ENCODE assay signal across 37 cellular contexts in genomic region chr10:13167568-13167967, GRCh38.
"Had no signal": no experiment of that assay in that cellular context is flagged by ENCODE, and none has a peak within 500 bp of the region (broad histone marks: within the 10 kb centered on the region; RNA-seq: fewer than 3 reads in every experiment).

No MANE protein-coding gene starts in this region.

- H3K27ac ChIP-seq: ascending aorta, cardiac muscle cell, VCaP had no signal

- H3K4me1 ChIP-seq: ascending aorta had no signal

- H3K9me3 ChIP-seq: ascending aorta had no signal

- DNase-seq: activated CD4-positive, alpha-beta memory T cell treated with anti-CD3 and anti-CD28 coated beads, Interleukin-2, amount 10 ng/mL, durations not matched to agents 7 days and 5 days; activated CD4-positive, alpha-beta T cell treated with anti-CD3 and anti-CD28 coated beads for 1 hour; activated CD4-positive, alpha-beta T cell treated with anti-CD3 and anti-CD28 coated beads for 36 hours; activated CD4-positive, alpha-beta T cell treated with anti-CD3 and anti-CD28 coated beads for 48 hours; activated CD4-positive, alpha-beta T cell treated with anti-CD3 and anti-CD28 coated beads, Interleukin-2, amount 10 ng/mL, durations not matched to agents 7 days and 5 days; activated CD4-positive, alpha-beta T cell treated with anti-CD3 and anti-CD28 coated beads, Interleukin-2, amount 50 U/mL, for 48 hours; activated CD4-positive, CD25-positive, alpha-beta regulatory T cell; activated CD8-positive, alpha-beta memory T cell treated with anti-CD3 and anti-CD28 coated beads for 24 hours; activated CD8-positive, alpha-beta memory T cell treated with anti-CD3 and anti-CD28 coated beads, Interleukin-2, amount 10 ng/mL, durations not matched to agents 7 days and 5 days; activated CD8-positive, alpha-beta memory T cell treated with anti-CD3 and anti-CD28 coated beads, Interleukin-2, amount 50 U/mL, for 48 hours; activated CD8-positive, alpha-beta T cell treated with anti-CD3 and anti-CD28 coated beads, Interleukin-2, amount 10 ng/mL, durations not matched to agents 7 days and 5 days; activated effector memory CD4-positive, alpha-beta T cell treated with Interleukin-2 at 50 U/mL for 16 hours; activated gamma-delta T cell; activated naive CD4-positive, alpha-beta T cell treated with anti-CD3 and anti-CD28 coated beads, Interleukin-2, amount 10 ng/mL, durations not matched to agents 7 days and 5 days; activated naive CD4-positive, alpha-beta T cell treated with Interleukin-2 at 50 U/mL for 16 hours; activated naive CD8-positive, alpha-beta T cell treated with anti-CD3 and anti-CD28 coated beads, Interleukin-2, amount 10 ng/mL, durations not matched to agents 7 days and 5 days; activated naive CD8-positive, alpha-beta T cell treated with anti-CD3 and anti-CD28 coated beads, Interleukin-2, amount 50 U/mL, for 24 hours; activated T-cell treated with anti-CD3 and anti-CD28 coated beads, Interleukin-2, amount 50 U/mL, for 24 hours; activated T-cell treated with anti-CD3 and anti-CD28 coated beads, Interleukin-2, amount 50 U/mL, for 48 hours; amygdala; anterior cingulate cortex; caudate nucleus; cerebellar nuclear complex; T-cell; T-helper 2 cell; T-helper 9 cell had no signal

- H3K27me3 ChIP-seq: ascending aorta, cardiac muscle cell had no signal

- H3K4me3 ChIP-seq: ascending aorta, cardiac muscle cell had no signal

- H3K36me3 ChIP-seq: ascending aorta, cardiac muscle cell had no signal

- H3K4me3 Mint-ChIP-seq: activated CD4-positive, alpha-beta memory T cell treated with anti-CD3 and anti-CD28 coated beads, Interleukin-2, amount 10 ng/mL, durations not matched to agents 7 days and 5 days; activated CD4-positive, alpha-beta T cell treated with anti-CD3 and anti-CD28 coated beads for 36 hours; activated CD4-positive, alpha-beta T cell treated with anti-CD3 and anti-CD28 coated beads, Interleukin-2, amount 10 ng/mL, durations not matched to agents 7 days and 5 days; activated CD8-positive, alpha-beta memory T cell treated with anti-CD3 and anti-CD28 coated beads, Interleukin-2, amount 10 ng/mL, durations not matched to agents 7 days and 5 days; activated CD8-positive, alpha-beta T cell treated with anti-CD3 and anti-CD28 coated beads, Interleukin-2, amount 10 ng/mL, durations not matched to agents 7 days and 5 days; activated naive CD4-positive, alpha-beta T cell treated with anti-CD3 and anti-CD28 coated beads, Interleukin-2, amount 10 ng/mL, durations not matched to agents 7 days and 5 days; activated naive CD4-positive, alpha-beta T cell treated with anti-CD3 and anti-CD28 coated beads, Interleukin-2, amount 50 U/mL, for 24 hours; activated naive CD8-positive, alpha-beta T cell; activated naive CD8-positive, alpha-beta T cell treated with anti-CD3 and anti-CD28 coated beads, Interleukin-2, amount 10 ng/mL, durations not matched to agents 7 days and 5 days; activated naive CD8-positive, alpha-beta T cell treated with anti-CD3 and anti-CD28 coated beads, Interleukin-2, amount 50 U/mL, for 24 hours; activated T-cell treated with anti-CD3 and anti-CD28 coated beads, Interleukin-2, amount 50 U/mL, for 24 hours; brain; central memory CD8-positive, alpha-beta T cell; T-cell; T-helper 1 cell treated with Interleukin-12 subunit alpha and Interleukin-12 subunit beta and Interleukin-4 antibody, amounts not matched to agents 30 μg/mL and 1 μg/mL, for 36 hours; T-helper 2 cell treated with Interferon-gamma antibody and Interleukin-4, amounts not matched to agents 5 μg/mL and 100 μg/mL, for 36 hours had no signal

- H3K9me3 Mint-ChIP-seq: activated CD4-positive, alpha-beta memory T cell treated with anti-CD3 and anti-CD28 coated beads, Interleukin-2, amount 10 ng/mL, durations not matched to agents 7 days and 5 days; activated CD4-positive, alpha-beta T cell treated with anti-CD3 and anti-CD28 coated beads, Interleukin-2, amount 10 ng/mL, durations not matched to agents 7 days and 5 days; activated naive CD4-positive, alpha-beta T cell treated with anti-CD3 and anti-CD28 coated beads, Interleukin-2, amount 10 ng/mL, durations not matched to agents 7 days and 5 days; activated naive CD4-positive, alpha-beta T cell treated with anti-CD3 and anti-CD28 coated beads, Interleukin-2, amount 50 U/mL, for 24 hours; activated naive CD8-positive, alpha-beta T cell treated with anti-CD3 and anti-CD28 coated beads, Interleukin-2, amount 10 ng/mL, durations not matched to agents 7 days and 5 days; activated naive CD8-positive, alpha-beta T cell treated with anti-CD3 and anti-CD28 coated beads, Interleukin-2, amount 50 U/mL, for 24 hours; activated T-cell treated with anti-CD3 and anti-CD28 coated beads, Interleukin-2, amount 50 U/mL, for 24 hours; activated T-helper 2 cell treated with anti-CD3 and anti-CD28 coated beads, Interferon-gamma antibody, Interleukin-2, Interleukin-4, amounts not matched to agents 10 μg/mL and 5 μg/mL and 100 μg/mL, durations not matched to agents 14 hours and 24 hours and 36 hours; brain; central memory CD8-positive, alpha-beta T cell; T-cell; T-helper 1 cell treated with Interleukin-12 subunit alpha and Interleukin-12 subunit beta and Interleukin-4 antibody, amounts not matched to agents 30 μg/mL and 1 μg/mL, for 36 hours; T-helper 2 cell treated with Interferon-gamma antibody and Interleukin-4, amounts not matched to agents 5 μg/mL and 100 μg/mL, for 36 hours had no signal

- H3K36me3 Mint-ChIP-seq: activated naive CD4-positive, alpha-beta T cell treated with anti-CD3 and anti-CD28 coated beads, Interleukin-2, amount 50 U/mL, for 24 hours; brain; T-cell had no signal

- ATAC-seq: activated CD4-positive, alpha-beta T cell treated with anti-CD3 and anti-CD28 coated beads for 36 hours; activated CD4-positive, CD25-positive, alpha-beta regulatory T cell treated with anti-CD3 and anti-CD28 coated beads, Interleukin-2, amount 50 U/mL, for 24 hours; activated CD8-positive, alpha-beta memory T cell treated with anti-CD3 and anti-CD28 coated beads, Interleukin-2, amount 10 ng/mL, durations not matched to agents 7 days and 5 days; activated CD8-positive, alpha-beta T cell treated with anti-CD3 and anti-CD28 coated beads, Interleukin-2, amount 10 ng/mL, durations not matched to agents 7 days and 5 days; activated naive CD8-positive, alpha-beta T cell treated with anti-CD3 and anti-CD28 coated beads, Interleukin-2, amount 50 U/mL, for 24 hours; T-cell had no signal

- H3K4me1 Mint-ChIP-seq: activated naive CD4-positive, alpha-beta T cell treated with anti-CD3 and anti-CD28 coated beads, Interleukin-2, amount 50 U/mL, for 24 hours; central memory CD8-positive, alpha-beta T cell; T-cell had no signal

- H3K27me3 Mint-ChIP-seq: activated CD4-positive, alpha-beta memory T cell treated with anti-CD3 and anti-CD28 coated beads, Interleukin-2, amount 10 ng/mL, durations not matched to agents 7 days and 5 days; activated CD4-positive, alpha-beta T cell treated with anti-CD3 and anti-CD28 coated beads for 36 hours; activated CD4-positive, alpha-beta T cell treated with anti-CD3 and anti-CD28 coated beads, Interleukin-2, amount 10 ng/mL, durations not matched to agents 7 days and 5 days; activated CD8-positive, alpha-beta memory T cell treated with anti-CD3 and anti-CD28 coated beads, Interleukin-2, amount 10 ng/mL, durations not matched to agents 7 days and 5 days; activated naive CD4-positive, alpha-beta T cell treated with anti-CD3 and anti-CD28 coated beads, Interleukin-2, amount 10 ng/mL, durations not matched to agents 7 days and 5 days; activated naive CD4-positive, alpha-beta T cell treated with anti-CD3 and anti-CD28 coated beads, Interleukin-2, amount 50 U/mL, for 24 hours; activated naive CD8-positive, alpha-beta T cell; activated naive CD8-positive, alpha-beta T cell treated with anti-CD3 and anti-CD28 coated beads, Interleukin-2, amount 10 ng/mL, durations not matched to agents 7 days and 5 days; activated naive CD8-positive, alpha-beta T cell treated with anti-CD3 and anti-CD28 coated beads, Interleukin-2, amount 50 U/mL, for 24 hours; activated T-cell treated with anti-CD3 and anti-CD28 coated beads, Interleukin-2, amount 50 U/mL, for 24 hours; brain; central memory CD8-positive, alpha-beta T cell; T-cell had no signal

- H3K27ac Mint-ChIP-seq: activated CD4-positive, alpha-beta memory T cell treated with anti-CD3 and anti-CD28 coated beads, Interleukin-2, amount 10 ng/mL, durations not matched to agents 7 days and 5 days; activated CD4-positive, alpha-beta T cell treated with anti-CD3 and anti-CD28 coated beads for 36 hours; activated CD4-positive, alpha-beta T cell treated with anti-CD3 and anti-CD28 coated beads, Interleukin-2, amount 10 ng/mL, durations not matched to agents 7 days and 5 days; activated CD8-positive, alpha-beta memory T cell treated with anti-CD3 and anti-CD28 coated beads, Interleukin-2, amount 10 ng/mL, durations not matched to agents 7 days and 5 days; activated CD8-positive, alpha-beta T cell treated with anti-CD3 and anti-CD28 coated beads, Interleukin-2, amount 10 ng/mL, durations not matched to agents 7 days and 5 days; activated naive CD4-positive, alpha-beta T cell treated with anti-CD3 and anti-CD28 coated beads, Interleukin-2, amount 10 ng/mL, durations not matched to agents 7 days and 5 days; activated naive CD4-positive, alpha-beta T cell treated with anti-CD3 and anti-CD28 coated beads, Interleukin-2, amount 50 U/mL, for 24 hours; activated naive CD8-positive, alpha-beta T cell; activated naive CD8-positive, alpha-beta T cell treated with anti-CD3 and anti-CD28 coated beads, Interleukin-2, amount 50 U/mL, for 24 hours; activated T-cell treated with anti-CD3 and anti-CD28 coated beads, Interleukin-2, amount 50 U/mL, for 24 hours; activated T-helper 2 cell treated with anti-CD3 and anti-CD28 coated beads, Interferon-gamma antibody, Interleukin-2, Interleukin-4, amounts not matched to agents 10 μg/mL and 5 μg/mL and 100 μg/mL, durations not matched to agents 14 hours and 24 hours and 36 hours; brain; T-cell; T-helper 1 cell treated with Interleukin-12 subunit alpha and Interleukin-12 subunit beta and Interleukin-4 antibody, amounts not matched to agents 30 μg/mL and 1 μg/mL, for 36 hours; T-helper 2 cell treated with Interferon-gamma antibody and Interleukin-4, amounts not matched to agents 5 μg/mL and 100 μg/mL, for 36 hours had no signal
